In the genomic region with DNA sequence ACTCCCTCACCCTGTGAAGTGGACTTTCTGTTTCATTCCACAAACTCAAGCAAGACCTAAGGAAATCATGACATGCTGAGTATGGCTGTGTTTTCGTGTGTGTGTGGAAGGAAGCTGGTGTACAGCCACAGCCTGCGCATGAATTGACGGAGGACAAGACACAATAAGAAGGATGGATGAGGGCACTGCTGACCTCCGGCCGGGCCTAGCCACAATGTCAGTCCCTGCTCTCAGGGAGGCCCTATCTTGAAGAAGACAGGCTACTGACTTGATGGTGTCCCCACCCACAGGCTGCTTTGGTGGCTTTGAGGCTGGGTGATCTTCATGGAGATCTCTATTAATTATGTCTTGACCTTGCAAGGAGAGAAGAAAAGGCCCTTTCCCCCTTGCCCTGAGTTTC, we compare ENCODE assay signal across 23 cellular contexts.
"Had no signal": no experiment of that assay in that cellular context is flagged by ENCODE, and none has a peak within 500 bp of the region (broad histone marks: within the 10 kb centered on the region; RNA-seq: fewer than 3 reads in every experiment).

No MANE protein-coding gene starts in this region.

- H3K9me3 Mint-ChIP-seq: memory B cell; mesothelial cell of epicardium; naive B cell; natural killer cell treated with Interleukin-12 subunit alpha and Interleukin-12 subunit beta and Interleukin-15 and Interleukin-18, amount 100 ng/mL, for 72 hours; stimulated activated naive B cell treated with anti-CD40 and anti-IgM and Interleukin-4, amounts not matched to agents 10 μg/mL and 1 μg/mL and 100 μg/mL, for 72 hours; stimulated activated naive CD8-positive, alpha-beta T cell treated with anti-CD3 and anti-CD28 coated beads, Interleukin-15, Interleukin-2, amounts not matched to agents 100 ng/mL and 50 ng/mL, for 24 hours had no signal

- H3K27me3 ChIP-seq: esophagus muscularis mucosa, foreskin keratinocyte, gastroesophageal sphincter, heart left ventricle, hepatocyte, sigmoid colon had no signal

- H3K27ac ChIP-seq: coronary artery, esophagus muscularis mucosa, foreskin keratinocyte, gastroesophageal sphincter, heart left ventricle, hepatocyte, prostate gland, sigmoid colon had no signal

- H3K36me3 Mint-ChIP-seq: memory B cell; mesothelial cell of epicardium; naive B cell; natural killer cell treated with Interleukin-12 subunit alpha and Interleukin-12 subunit beta and Interleukin-15 and Interleukin-18, amount 100 ng/mL, for 72 hours; stimulated activated naive B cell treated with anti-CD40 and anti-IgM and Interleukin-4, amounts not matched to agents 10 μg/mL and 1 μg/mL and 100 μg/mL, for 72 hours had no signal

- H3K4me1 ChIP-seq: heart left ventricle, prostate gland had no signal

- H3K36me3 ChIP-seq: esophagus muscularis mucosa, gastroesophageal sphincter, heart left ventricle, prostate gland, sigmoid colon had no signal

- H3K4me1 Mint-ChIP-seq: memory B cell, naive B cell had no signal

- H3K9me3 ChIP-seq: esophagus muscularis mucosa, gastroesophageal sphincter, heart left ventricle, mucosa of descending colon, prostate gland, sigmoid colon had no signal

- H3K4me3 Mint-ChIP-seq: memory B cell; mesothelial cell of epicardium; naive B cell; natural killer cell treated with Interleukin-12 subunit alpha and Interleukin-12 subunit beta and Interleukin-15 and Interleukin-18, amount 100 ng/mL, for 72 hours; stimulated activated naive B cell treated with anti-CD40 and anti-IgM and Interleukin-4, amounts not matched to agents 10 μg/mL and 1 μg/mL and 100 μg/mL, for 72 hours; stimulated activated naive CD8-positive, alpha-beta T cell treated with anti-CD3 and anti-CD28 coated beads, Interleukin-15, Interleukin-2, amounts not matched to agents 100 ng/mL and 50 ng/mL, for 24 hours had no signal

- H3K27me3 Mint-ChIP-seq: stimulated activated naive CD8-positive, alpha-beta T cell treated with anti-CD3 and anti-CD28 coated beads, Interleukin-15, Interleukin-2, amounts not matched to agents 100 ng/mL and 50 ng/mL, for 24 hours had no signal

- H3K4me2 ChIP-seq: hepatocyte had no signal

- DNase-seq: dermis blood vessel endothelial cell; effector memory CD4-positive, alpha-beta T cell; foreskin keratinocyte; heart left ventricle; kidney; mucosa of descending colon; naive B cell; nucleus accumbens; right cardiac atrium; stimulated activated CD4-positive, alpha-beta T cell treated with anti-CD3 and anti-CD28 coated beads, Interleukin-4, amount 100 ng/mL, for 4 hours; stimulated activated naive B cell treated with anti-CD40 and anti-IgM and Interleukin-4, amounts not matched to agents 10 μg/mL and 1 μg/mL and 100 μg/mL, for 72 hours; trophoblast cell had no signal

- H2AFZ ChIP-seq: hepatocyte had no signal

- H3K4me3 ChIP-seq: coronary artery, esophagus muscularis mucosa, gastroesophageal sphincter, heart left ventricle, hepatocyte, lung, mucosa of descending colon, prostate gland, sigmoid colon had no signal

- H3K27ac Mint-ChIP-seq: memory B cell; mesothelial cell of epicardium; naive B cell; natural killer cell treated with Interleukin-12 subunit alpha and Interleukin-12 subunit beta and Interleukin-15 and Interleukin-18, amount 100 ng/mL, for 72 hours; stimulated activated naive B cell treated with anti-CD40 and anti-IgM and Interleukin-4, amounts not matched to agents 10 μg/mL and 1 μg/mL and 100 μg/mL, for 72 hours; stimulated activated naive CD8-positive, alpha-beta T cell treated with anti-CD3 and anti-CD28 coated beads, Interleukin-15, Interleukin-2, amounts not matched to agents 100 ng/mL and 50 ng/mL, for 24 hours had no signal
